Comparison of ENCODE assay signal across 9 cellular contexts in genomic region chrX:46381630-46382029, GRCh38.
DNase-seq lines count a peak whose midpoint lies in the region; ATAC-seq, FAIRE-seq and TF ChIP-seq lines count a peak whose summit lies in the region.
"Had no signal": no experiment of that assay in that cellular context is flagged by ENCODE, and none has a peak within 500 bp of the region (broad histone marks: within the 10 kb centered on the region; RNA-seq: fewer than 3 reads in every experiment).

No MANE protein-coding gene starts in this region.

- H3K36me3 ChIP-seq in vagina, result no peaks in the 10 kb centered on the region

- no peaks in the 10 kb centered on the region for H3K4me1 ChIP-seq in vagina

- no peak for FAIRE-seq in RCC 7860 (lab: Jason Lieb, UNC)

- no peak overlapping the region for H3K4me3 Mint-ChIP-seq in glutamatergic neuron (ENCODE audit: unreplicated experiment)
- H3K4me3 Mint-ChIP-seq: CD4-positive, CD25-positive, alpha-beta regulatory T cell had no signal

- no peaks in the 10 kb centered on the region for H3K4me1 Mint-ChIP-seq in glutamatergic neuron (ENCODE audit: low read depth, unreplicated experiment)
- H3K4me1 Mint-ChIP-seq: CD4-positive, CD25-positive, alpha-beta regulatory T cell had no signal

- no peaks in the 10 kb centered on the region for H3K9me3 Mint-ChIP-seq in glutamatergic neuron (ENCODE audit: unreplicated experiment)

- DNase-seq in NCI-H1092 treated with DMSO at 0.1 percent for 48 hours (lab: John Stamatoyannopoulos, UW) (peak; percentile 14), NCI-H1092 (lab: John Stamatoyannopoulos, UW) (no peak), HL-60 (ENCODE audit: low read depth in 1 of 2, low spot score in 1 of 2) (peak in 1 of 2 experiments; percentile 47), glutamatergic neuron (peak; percentile 49), RCC 7860 (ENCODE audit: low spot score) (no peak), vagina (ENCODE audit: extremely low spot score in 2 of 2) (no peak)
- DNase-seq in activated CD4-positive, CD25-positive, alpha-beta regulatory T cell treated with anti-CD3 and anti-CD28 coated beads, Interleukin-2, amount 50 U/mL, for 72 hours, result peak; percentile 30

- H3K27me3 ChIP-seq in HL-60 (ENCODE audit: insufficient read depth, poor library complexity, severe bottlenecking), result no peaks in the 10 kb centered on the region
- no peaks in the 10 kb centered on the region for H3K27me3 ChIP-seq in vagina

- H3K36me3 Mint-ChIP-seq in glutamatergic neuron (ENCODE audit: unreplicated experiment), result no peaks in the 10 kb centered on the region
- H3K36me3 Mint-ChIP-seq: CD4-positive, CD25-positive, alpha-beta regulatory T cell had no signal

- H3K4me3 ChIP-seq in HL-60 (replicated peaks; ENCODE audit: insufficient read depth, low read length) (no peak overlapping the region), vagina (no peak overlapping the region)

- no peaks in the 10 kb centered on the region for H3K9me3 ChIP-seq in vagina

- ATAC-seq in GM21528 (IDR thresholded peaks at IDR 0.05; ENCODE audit: low FRiP score, unreplicated experiment), result no peak

- TF ChIP-seq POLR2A in vagina (IDR thresholded peaks at IDR 0.05), result no peak

- H3K27ac ChIP-seq in HL-60 (replicated peaks) (no peak overlapping the region), vagina (no peak overlapping the region)

- no peaks in the 10 kb centered on the region for H3K27me3 Mint-ChIP-seq in glutamatergic neuron (ENCODE audit: unreplicated experiment)

- intact Hi-C loops in vagina (cut with DNase I), result no loop called here

- TF ChIP-seq CTCF in HL-60 (IDR thresholded peaks at IDR 0.05; ENCODE audit: insufficient read depth, low read length), result peak; percentile 44
- peak; percentile 8 for TF ChIP-seq CTCF in glutamatergic neuron (IDR thresholded peaks at IDR 0.05; ENCODE audit: partially characterized antibody, unreplicated experiment)
- TF ChIP-seq CTCF in vagina (IDR thresholded peaks at IDR 0.05), result no peak

- H3K27ac Mint-ChIP-seq in glutamatergic neuron (ENCODE audit: unreplicated experiment), result no peak overlapping the region
- H3K27ac Mint-ChIP-seq: CD4-positive, CD25-positive, alpha-beta regulatory T cell had no signal

Comparison
In these comparisons a context has a peak if more than half of its experiments do, and no peak if none do; other contexts are left out.
1. DNase-seq: peak in NCI-H1092 treated with DMSO at 0.1 percent for 48 hours (single experiment), activated CD4-positive, CD25-positive, alpha-beta regulatory T cell treated with anti-CD3 and anti-CD28 coated beads, Interleukin-2, amount 50 U/mL, for 72 hours (single experiment) and glutamatergic neuron (single experiment); none in NCI-H1092 (single experiment), RCC 7860 (single experiment) and vagina (0 of 2).
2. CTCF ChIP-seq: peak in HL-60 (single experiment) and glutamatergic neuron (single experiment); none in vagina (0 of 3).